Comparison of ENCODE assay signal across 1 cellular context in genomic region chr9:5843450-5844249, GRCh38.
TF ChIP-seq lines count a peak whose summit lies in the region.

No MANE protein-coding gene starts in this region.

TF ChIP-seq in HepG2, 621 proteins besides CTCF, POLR2A, EP300 and RAD21 (continued from another document and continues in another):
- TF ChIP-seq ZNF318 (CRISPR knock-in tag; IDR thresholded peaks at IDR 0.05) (no peak), FOXJ3 (CRISPR knock-in tag; IDR thresholded peaks at IDR 0.05; ENCODE audit: borderline replicate concordance) (no peak), EEA1 (CRISPR knock-in tag; IDR thresholded peaks at IDR 0.05; ENCODE audit: borderline replicate concordance) (no peak), KLF15 (CRISPR knock-in tag; IDR thresholded peaks at IDR 0.05; ENCODE audit: borderline replicate concordance) (no peak), ZNF576 (CRISPR knock-in tag; IDR thresholded peaks at IDR 0.05) (no peak), SALL1 (CRISPR knock-in tag; IDR thresholded peaks at IDR 0.05) (peak; percentile 66; the same call in 1 of the 2 replicates), ZFP1 (CRISPR knock-in tag; IDR thresholded peaks at IDR 0.05) (0 out of 2 replicates have a peak, but pooled peaks have one; percentile 49), SKI (IDR thresholded peaks at IDR 0.05; ENCODE audit: partially characterized antibody) (no peak), ZNF746 (CRISPR knock-in tag; IDR thresholded peaks at IDR 0.05) (no peak), ZNF124 (CRISPR knock-in tag; IDR thresholded peaks at IDR 0.05) (no peak), RBM39 (IDR thresholded peaks at IDR 0.05; ENCODE audit: low read depth, low read length, poor library complexity, severe bottlenecking) (no peak), KLF11 (CRISPR knock-in tag; IDR thresholded peaks at IDR 0.05) (no peak), ZNF883 (CRISPR knock-in tag; IDR thresholded peaks at IDR 0.05; ENCODE audit: not compliant biosample characterization) (no peak), JUNB (CRISPR knock-in tag; IDR thresholded peaks at IDR 0.05; ENCODE audit: borderline replicate concordance) (no peak), ZNF678 (CRISPR knock-in tag; IDR thresholded peaks at IDR 0.05) (no peak), ZNF792 (CRISPR knock-in tag; IDR thresholded peaks at IDR 0.05) (peak; percentile 34; the same call in 1 of the 2 replicates), ZNF326 (CRISPR knock-in tag; IDR thresholded peaks at IDR 0.05; ENCODE audit: borderline replicate concordance) (no peak), NFYB (CRISPR knock-in tag; IDR thresholded peaks at IDR 0.05) (no peak), MXD1 (CRISPR knock-in tag; IDR thresholded peaks at IDR 0.05) (no peak), SP1 (IDR thresholded peaks at IDR 0.05) (no peak), SP1 (CRISPR knock-in tag; IDR thresholded peaks at IDR 0.05) (no peak), TAF15 (IDR thresholded peaks at IDR 0.05; ENCODE audit: low read depth, low read length, poor library complexity, severe bottlenecking) (no peak), NR2C2 (CRISPR knock-in tag; IDR thresholded peaks at IDR 0.05; ENCODE audit: borderline replicate concordance) (no peak), EED (CRISPR knock-in tag; IDR thresholded peaks at IDR 0.05) (no peak), NFAT5 (CRISPR knock-in tag; IDR thresholded peaks at IDR 0.05) (no peak), ZNF281 (CRISPR knock-in tag; IDR thresholded peaks at IDR 0.05; ENCODE audit: borderline replicate concordance) (peak; percentile 86; the same call in 1 of the 2 replicates), MAFK (conservative IDR thresholded peaks at IDR 0.05 in 1 of 2, IDR thresholded peaks at IDR 0.05 in 1 of 2; ENCODE audit: low read length in 2 of 2) (no peak), THAP8 (CRISPR knock-in tag; IDR thresholded peaks at IDR 0.05; ENCODE audit: borderline replicate concordance) (no peak), ASH2L (IDR thresholded peaks at IDR 0.05; ENCODE audit: insufficient read length, low read depth, low read length) (no peak), ISL2 (CRISPR knock-in tag; IDR thresholded peaks at IDR 0.05) (peak; percentile 47; the same call in 1 of the 2 replicates), ARID4A (CRISPR knock-in tag; IDR thresholded peaks at IDR 0.05; ENCODE audit: borderline replicate concordance) (peak; percentile 45; the same call in 1 of the 2 replicates)
